ENCODE assay signal across 1 cellular context in the genomic region with DNA sequence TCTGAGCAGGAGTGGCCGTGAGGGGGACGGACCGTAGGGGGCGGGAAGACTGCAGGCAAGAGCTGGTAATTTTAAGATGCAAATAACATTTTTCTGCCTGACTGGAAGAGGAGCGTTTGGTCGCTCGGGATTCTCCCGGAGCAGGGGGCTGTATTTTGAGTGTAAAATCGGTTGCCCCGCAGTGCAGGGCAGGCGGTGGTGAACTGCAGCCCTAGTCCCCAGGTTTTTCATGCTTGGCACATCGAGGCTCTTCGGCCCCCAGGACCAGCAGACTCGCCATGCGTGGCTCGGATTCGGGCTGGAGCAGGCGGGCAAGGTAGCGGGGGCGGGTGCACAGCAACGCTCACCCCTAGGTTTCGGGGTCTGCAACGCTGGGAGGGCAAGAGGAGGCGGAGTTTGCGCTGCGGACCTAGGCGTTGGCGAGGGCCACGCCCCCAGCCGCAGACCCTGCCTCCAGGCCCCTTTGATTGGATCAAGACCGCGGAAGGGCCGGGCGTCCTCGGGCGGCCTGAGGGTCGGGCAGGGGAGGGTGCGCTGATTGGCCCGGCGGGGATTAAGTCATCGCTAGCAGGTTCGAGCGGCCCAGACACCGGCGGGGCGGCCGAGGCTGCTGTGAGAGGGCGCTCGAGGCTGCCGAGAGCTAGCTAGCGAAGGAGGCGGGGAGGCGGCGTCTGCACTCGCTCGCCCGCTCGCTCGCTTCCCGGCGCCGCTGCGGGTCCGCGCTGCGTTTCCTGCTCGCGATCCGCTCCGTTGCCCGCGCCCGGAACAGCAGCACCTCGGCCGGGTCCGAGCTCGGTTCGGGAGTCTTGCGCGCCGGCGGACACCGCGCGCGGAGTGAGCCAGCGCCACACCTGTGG.
TF ChIP-seq lines count a peak whose summit lies in the region.

TSS of gene ARHGAP26 (plus strand) at position 585 of the 857 bp plus-strand sequence. CDS start 385 bp downstream, outside the sequence.

TF ChIP-seq in GM12878, 131 proteins besides CTCF, POLR2A, EP300 and RAD21 (continued from another document and continues in another):
- no peak for TF ChIP-seq KAT2A (conservative IDR thresholded peaks at IDR 0.05; ENCODE audit: control insufficient read depth, low read depth, low read length)
- 0 out of 3 replicates have a peak, but pooled peaks have one; percentile 11 for TF ChIP-seq POU2F2 (IDR thresholded peaks at IDR 0.05; ENCODE audit: borderline replicate concordance, low read depth, low read length)
- TF ChIP-seq NR2F1 (conservative IDR thresholded peaks at IDR 0.05), result 0 out of 2 replicates have a peak, but pooled peaks have one; percentile 21
- no peak for TF ChIP-seq GABPA (IDR thresholded peaks at IDR 0.05; ENCODE audit: low read depth)
- TF ChIP-seq MYB (IDR thresholded peaks at IDR 0.05; ENCODE audit: borderline replicate concordance, low read depth, low read length), result no peak
- no peak for TF ChIP-seq SMAD1 (IDR thresholded peaks at IDR 0.05; ENCODE audit: low read depth, partially characterized antibody)
- TF ChIP-seq RFX5 (IDR thresholded peaks at IDR 0.05; ENCODE audit: low read depth, low read length), result peak; percentile 77
- TF ChIP-seq MTA2 (IDR thresholded peaks at IDR 0.05; ENCODE audit: low read depth), result no peak
- no peak for TF ChIP-seq TAF1 (IDR thresholded peaks at IDR 0.05; ENCODE audit: borderline replicate concordance, low read depth, low read length)
- no peak for TF ChIP-seq ZBTB11 (CRISPR knock-in tag; IDR thresholded peaks at IDR 0.05)
- no peak for TF ChIP-seq EZH2 (IDR thresholded peaks at IDR 0.05; ENCODE audit: borderline replicate concordance, control insufficient read depth, low read depth, low read length)
- no peak for TF ChIP-seq HDAC6 (IDR thresholded peaks at IDR 0.05; ENCODE audit: unreplicated experiment)
- TF ChIP-seq ASH2L (IDR thresholded peaks at IDR 0.05; ENCODE audit: borderline replicate concordance, low read depth), result no peak
- TF ChIP-seq, protein P1, sequence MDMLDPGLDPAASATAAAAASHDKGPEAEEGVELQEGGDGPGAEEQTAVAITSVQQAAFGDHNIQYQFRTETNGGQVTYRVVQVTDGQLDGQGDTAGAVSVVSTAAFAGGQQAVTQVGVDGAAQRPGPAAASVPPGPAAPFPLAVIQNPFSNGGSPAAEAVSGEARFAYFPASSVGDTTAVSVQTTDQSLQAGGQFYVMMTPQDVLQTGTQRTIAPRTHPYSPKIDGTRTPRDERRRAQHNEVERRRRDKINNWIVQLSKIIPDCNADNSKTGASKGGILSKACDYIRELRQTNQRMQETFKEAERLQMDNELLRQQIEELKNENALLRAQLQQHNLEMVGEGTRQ (IDR thresholded peaks at IDR 0.05; ENCODE audit: borderline replicate concordance, low read depth, low read length), result no peak
- TF ChIP-seq ESRRA (IDR thresholded peaks at IDR 0.05; ENCODE audit: low read length), result no peak
- TF ChIP-seq FOXK2 (IDR thresholded peaks at IDR 0.05), result no peak
- no peak for TF ChIP-seq BCLAF1 (IDR thresholded peaks at IDR 0.05)
- no peak for TF ChIP-seq STAT3 (IDR thresholded peaks at IDR 0.05; ENCODE audit: low read depth, low read length)
- no peak for TF ChIP-seq CBX5 (IDR thresholded peaks at IDR 0.05; ENCODE audit: low read depth)
- TF ChIP-seq LARP7 (IDR thresholded peaks at IDR 0.05), result peak; percentile 45; the same call in 1 of the 2 replicates
- no peak for TF ChIP-seq MLLT1 (IDR thresholded peaks at IDR 0.05)
- TF ChIP-seq MXI1 (IDR thresholded peaks at IDR 0.05; ENCODE audit: low read depth, low read length), result no peak
- no peak for TF ChIP-seq CBX3 (IDR thresholded peaks at IDR 0.05; ENCODE audit: borderline replicate concordance, low read depth)
- TF ChIP-seq ZBTB33 (IDR thresholded peaks at IDR 0.05), result no peak
- TF ChIP-seq RAD51 (IDR thresholded peaks at IDR 0.05), result no peak
- TF ChIP-seq NFYA (IDR thresholded peaks at IDR 0.05; ENCODE audit: borderline replicate concordance, low read depth, low read length), result no peak
- TF ChIP-seq, protein P2, sequence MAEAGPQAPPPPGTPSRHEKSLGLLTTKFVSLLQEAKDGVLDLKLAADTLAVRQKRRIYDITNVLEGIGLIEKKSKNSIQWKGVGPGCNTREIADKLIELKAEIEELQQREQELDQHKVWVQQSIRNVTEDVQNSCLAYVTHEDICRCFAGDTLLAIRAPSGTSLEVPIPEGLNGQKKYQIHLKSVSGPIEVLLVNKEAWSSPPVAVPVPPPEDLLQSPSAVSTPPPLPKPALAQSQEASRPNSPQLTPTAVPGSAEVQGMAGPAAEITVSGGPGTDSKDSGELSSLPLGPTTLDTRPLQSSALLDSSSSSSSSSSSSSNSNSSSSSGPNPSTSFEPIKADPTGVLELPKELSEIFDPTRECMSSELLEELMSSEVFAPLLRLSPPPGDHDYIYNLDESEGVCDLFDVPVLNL (IDR thresholded peaks at IDR 0.05; ENCODE audit: low read depth, low read length), result no peak
- no peak for TF ChIP-seq PAX8 (IDR thresholded peaks at IDR 0.05)
- no peak for TF ChIP-seq MYC (IDR thresholded peaks at IDR 0.05; ENCODE audit: insufficient read depth, insufficient read length, insufficient replicate concordance, low read length, severe bottlenecking)
- TF ChIP-seq FOS (IDR thresholded peaks at IDR 0.05; ENCODE audit: borderline replicate concordance, extremely low read depth, insufficient read length), result no peak
- TF ChIP-seq, protein P3, sequence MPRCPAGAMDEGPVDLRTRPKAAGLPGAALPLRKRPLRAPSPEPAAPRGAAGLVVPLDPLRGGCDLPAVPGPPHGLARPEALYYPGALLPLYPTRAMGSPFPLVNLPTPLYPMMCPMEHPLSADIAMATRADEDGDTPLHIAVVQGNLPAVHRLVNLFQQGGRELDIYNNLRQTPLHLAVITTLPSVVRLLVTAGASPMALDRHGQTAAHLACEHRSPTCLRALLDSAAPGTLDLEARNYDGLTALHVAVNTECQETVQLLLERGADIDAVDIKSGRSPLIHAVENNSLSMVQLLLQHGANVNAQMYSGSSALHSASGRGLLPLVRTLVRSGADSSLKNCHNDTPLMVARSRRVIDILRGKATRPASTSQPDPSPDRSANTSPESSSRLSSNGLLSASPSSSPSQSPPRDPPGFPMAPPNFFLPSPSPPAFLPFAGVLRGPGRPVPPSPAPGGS (IDR thresholded peaks at IDR 0.05; ENCODE audit: borderline replicate concordance, insufficient read depth, low read depth, low read length, poor library complexity, severe bottlenecking), result no peak
- TF ChIP-seq POLR2AphosphoS2 (IDR thresholded peaks at IDR 0.05; ENCODE audit: low read depth, low read length), result no peak
- TF ChIP-seq HCFC1 (IDR thresholded peaks at IDR 0.05; ENCODE audit: low read length), result no peak
- TF ChIP-seq SPI1 (IDR thresholded peaks at IDR 0.05; ENCODE audit: borderline replicate concordance, insufficient read depth, low read depth, low read length), result no peak
- no peak for TF ChIP-seq TCF12 (IDR thresholded peaks at IDR 0.05; ENCODE audit: low read depth, low read length)
- no peak for TF ChIP-seq TARDBP (IDR thresholded peaks at IDR 0.05; ENCODE audit: borderline replicate concordance)
- TF ChIP-seq SMAD5 (IDR thresholded peaks at IDR 0.05; ENCODE audit: low read depth), result no peak
- no peak for TF ChIP-seq TBL1XR1 (IDR thresholded peaks at IDR 0.05; ENCODE audit: low read depth, low read length)
- TF ChIP-seq KLF5 (IDR thresholded peaks at IDR 0.05; ENCODE audit: partially characterized antibody), result no peak
- no peak for TF ChIP-seq SIX5 (IDR thresholded peaks at IDR 0.05; ENCODE audit: low read depth, low read length, severe bottlenecking)
- no peak for TF ChIP-seq RB1 (IDR thresholded peaks at IDR 0.05; ENCODE audit: borderline replicate concordance)
- no peak for TF ChIP-seq PAX5 (IDR thresholded peaks at IDR 0.05; ENCODE audit: borderline replicate concordance, low read depth, low read length)
- TF ChIP-seq, protein P4, sequence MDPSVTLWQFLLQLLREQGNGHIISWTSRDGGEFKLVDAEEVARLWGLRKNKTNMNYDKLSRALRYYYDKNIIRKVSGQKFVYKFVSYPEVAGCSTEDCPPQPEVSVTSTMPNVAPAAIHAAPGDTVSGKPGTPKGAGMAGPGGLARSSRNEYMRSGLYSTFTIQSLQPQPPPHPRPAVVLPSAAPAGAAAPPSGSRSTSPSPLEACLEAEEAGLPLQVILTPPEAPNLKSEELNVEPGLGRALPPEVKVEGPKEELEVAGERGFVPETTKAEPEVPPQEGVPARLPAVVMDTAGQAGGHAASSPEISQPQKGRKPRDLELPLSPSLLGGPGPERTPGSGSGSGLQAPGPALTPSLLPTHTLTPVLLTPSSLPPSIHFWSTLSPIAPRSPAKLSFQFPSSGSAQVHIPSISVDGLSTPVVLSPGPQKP (IDR thresholded peaks at IDR 0.05; ENCODE audit: low read depth, low read length), result no peak
- TF ChIP-seq BCL11A (IDR thresholded peaks at IDR 0.05; ENCODE audit: low read depth, low read length), result no peak
- TF ChIP-seq CHD4 (IDR thresholded peaks at IDR 0.05), result no peak
- no peak for TF ChIP-seq HDAC2 (IDR thresholded peaks at IDR 0.05)
- no peak for TF ChIP-seq BMI1 (IDR thresholded peaks at IDR 0.05; ENCODE audit: borderline replicate concordance)
- TF ChIP-seq GATAD2B (conservative IDR thresholded peaks at IDR 0.05; ENCODE audit: low read depth), result peak; percentile 61
- no peak for TF ChIP-seq JUNB (IDR thresholded peaks at IDR 0.05)
- TF ChIP-seq EED (IDR thresholded peaks at IDR 0.05; ENCODE audit: low read depth), result no peak
